ENCODE assay signal across 14 cellular contexts in genomic region chr9:134811673-134812668, GRCh38.
DNase-seq lines count a peak whose midpoint lies in the region; ATAC-seq and TF ChIP-seq lines count a peak whose summit lies in the region.
"Had no signal": no experiment of that assay in that cellular context is flagged by ENCODE, and none has a peak within 500 bp of the region (broad histone marks: within the 10 kb centered on the region; RNA-seq: fewer than 3 reads in every experiment).

No MANE protein-coding gene starts in this region.

- H3K27ac ChIP-seq in uterus: peak overlapping the region; percentile 22 to 49
- H3K27ac ChIP-seq: parathyroid adenoma had no signal

- intact Hi-C loops in uterus (cut with DNase I; ENCODE audit: low total_unique reads): no loop called here

- H3K9me3 Mint-ChIP-seq in activated naive CD8-positive, alpha-beta T cell treated with anti-CD3 and anti-CD28 coated beads, Interleukin-2, amount 50 U/mL, for 24 hours: no peaks in the 10 kb centered on the region
- no peaks in the 10 kb centered on the region for H3K9me3 Mint-ChIP-seq in activated T-helper 17 cell treated with anti-CD3 and anti-CD28 coated beads, Interleukin-2, amount 50 U/mL, for 72 hours
- H3K9me3 Mint-ChIP-seq: activated B cell treated with CpG ODN at 0.5 μM for 24 hours had no signal

- no peaks in the 10 kb centered on the region for H3K27me3 Mint-ChIP-seq in activated naive CD8-positive, alpha-beta T cell treated with anti-CD3 and anti-CD28 coated beads, Interleukin-2, amount 50 U/mL, for 24 hours
- no peaks in the 10 kb centered on the region for H3K27me3 Mint-ChIP-seq in activated T-helper 17 cell treated with anti-CD3 and anti-CD28 coated beads, Interleukin-2, amount 50 U/mL, for 72 hours
- H3K27me3 Mint-ChIP-seq: activated B cell treated with CpG ODN at 0.5 μM for 24 hours had no signal

- no peak overlapping the region for H3K4me3 Mint-ChIP-seq in activated naive CD8-positive, alpha-beta T cell treated with anti-CD3 and anti-CD28 coated beads, Interleukin-2, amount 50 U/mL, for 24 hours
- H3K4me3 Mint-ChIP-seq in activated T-helper 17 cell treated with anti-CD3 and anti-CD28 coated beads, Interleukin-2, amount 50 U/mL, for 72 hours: no peak overlapping the region
- H3K4me3 Mint-ChIP-seq: activated B cell treated with CpG ODN at 0.5 μM for 24 hours had no signal

- H3K4me1 Mint-ChIP-seq in activated naive CD8-positive, alpha-beta T cell treated with anti-CD3 and anti-CD28 coated beads, Interleukin-2, amount 50 U/mL, for 24 hours: no peaks in the 10 kb centered on the region
- no peaks in the 10 kb centered on the region for H3K4me1 Mint-ChIP-seq in activated T-helper 17 cell treated with anti-CD3 and anti-CD28 coated beads, Interleukin-2, amount 50 U/mL, for 72 hours
- H3K4me1 Mint-ChIP-seq: activated B cell treated with CpG ODN at 0.5 μM for 24 hours had no signal

- no peaks in the 10 kb centered on the region for H3K9me3 ChIP-seq in uterus

- no peaks in the 10 kb centered on the region for H3K4me1 ChIP-seq in uterus
- H3K4me1 ChIP-seq: parathyroid adenoma had no signal

- ATAC-seq in activated naive CD8-positive, alpha-beta T cell treated with anti-CD3 and anti-CD28 coated beads, Interleukin-2, amount 50 U/mL, for 24 hours: no peak
- no peak for ATAC-seq in activated T-helper 17 cell treated with anti-CD3 and anti-CD28 coated beads, Interleukin-2, amount 50 U/mL, for 72 hours (replicated peaks)
- ATAC-seq: Panc1 had no signal

- no peaks in the 10 kb centered on the region for H3K27me3 ChIP-seq in uterus

- TF ChIP-seq CTCF in HFF-Myc (IDR thresholded peaks at IDR 0.05; ENCODE audit: low read depth, low read length, missing control alignments) (no peak), uterus (IDR thresholded peaks at IDR 0.05) (no peak)

- no peak for TF ChIP-seq POLR2A in uterus (IDR thresholded peaks at IDR 0.05)

- no peak overlapping the region for H3K4me3 ChIP-seq in HFF-Myc (replicated peaks; ENCODE audit: low read depth, low read length)
- H3K4me3 ChIP-seq in uterus: no peak overlapping the region

- peak; percentile 32 for DNase-seq in HFF-Myc (ENCODE audit: extremely low read depth, low read depth)
- DNase-seq in amniotic stem cell (lab: John Stamatoyannopoulos, UW): peak; percentile 78
- peak; percentile 71 for DNase-seq in iPS-NIHi7 (ENCODE audit: extremely low spot score)
- no peak for DNase-seq in uterus
- no peak for DNase-seq in hypothalamus (lab: John Stamatoyannopoulos, UW)
- DNase-seq in activated naive CD8-positive, alpha-beta T cell treated with anti-CD3 and anti-CD28 coated beads, Interleukin-2, amount 50 U/mL, for 24 hours: no peak
- DNase-seq: activated B cell treated with CpG ODN at 0.5 μM for 24 hours; activated effector memory CD4-positive, alpha-beta T cell treated with anti-CD3 and anti-CD28 coated beads, Interleukin-2, amount 50 U/mL, for 16 hours; effector CD8-positive, alpha-beta T cell; GOT3; NCI-H1105 had no signal

- no peaks in the 10 kb centered on the region for H3K36me3 Mint-ChIP-seq in activated naive CD8-positive, alpha-beta T cell treated with anti-CD3 and anti-CD28 coated beads, Interleukin-2, amount 50 U/mL, for 24 hours (ENCODE audit: low read depth)
- H3K36me3 Mint-ChIP-seq in activated T-helper 17 cell treated with anti-CD3 and anti-CD28 coated beads, Interleukin-2, amount 50 U/mL, for 72 hours (ENCODE audit: low read depth): no peaks in the 10 kb centered on the region

- no peaks in the 10 kb centered on the region for H3K36me3 ChIP-seq in uterus

- H3K27ac Mint-ChIP-seq in activated naive CD8-positive, alpha-beta T cell treated with anti-CD3 and anti-CD28 coated beads, Interleukin-2, amount 50 U/mL, for 24 hours: no peak overlapping the region
- H3K27ac Mint-ChIP-seq in activated T-helper 17 cell treated with anti-CD3 and anti-CD28 coated beads, Interleukin-2, amount 50 U/mL, for 72 hours: no peak overlapping the region
- H3K27ac Mint-ChIP-seq: activated B cell treated with CpG ODN at 0.5 μM for 24 hours had no signal

Comparison
In these comparisons a context has a peak if more than half of its experiments do, and no peak if none do; other contexts are left out.
1. DNase-seq: peak in HFF-Myc (single experiment), amniotic stem cell (single experiment) and iPS-NIHi7 (single experiment); none in uterus (0 of 2), hypothalamus (0 of 51) and activated naive CD8-positive, alpha-beta T cell treated with anti-CD3 and anti-CD28 coated beads, Interleukin-2, amount 50 U/mL, for 24 hours (single experiment).